Comparison of ENCODE assay signal across 25 cellular contexts in the genomic region with DNA sequence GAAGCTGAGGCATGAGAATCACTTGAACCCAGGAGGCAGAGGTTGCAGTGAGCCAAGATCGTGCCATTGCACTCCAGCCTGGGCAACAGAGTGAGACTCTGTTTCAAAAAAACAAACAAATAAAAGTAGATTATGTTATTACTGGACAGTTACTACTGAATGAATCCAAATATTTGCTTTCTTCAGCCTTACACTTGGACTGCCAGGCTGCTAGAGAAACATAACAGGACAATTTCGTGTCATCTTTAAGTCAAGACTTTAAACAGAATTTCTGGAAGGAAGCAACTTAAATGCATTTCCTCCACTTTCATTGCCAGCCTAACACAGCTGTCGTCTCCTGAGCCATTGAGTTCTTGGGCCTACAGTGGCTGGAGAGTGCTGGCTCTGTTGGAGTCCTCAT.
"Had no signal": no experiment of that assay in that cellular context is flagged by ENCODE, and none has a peak within 500 bp of the region (broad histone marks: within the 10 kb centered on the region; RNA-seq: fewer than 3 reads in every experiment).

No MANE protein-coding gene starts in this region.

- H3K27ac ChIP-seq: colonic mucosa, coronary artery, dorsolateral prefrontal cortex, epithelial cell of prostate, esophagus muscularis mucosa, esophagus squamous epithelium, foreskin keratinocyte, gastrocnemius medialis, gastroesophageal sphincter, heart left ventricle, heart right ventricle had no signal

- DNase-seq: colonic mucosa; cortex of kidney; dermis blood vessel endothelial cell; dorsolateral prefrontal cortex; effector CD4-positive, alpha-beta T cell; effector CD8-positive, alpha-beta T cell; effector memory CD4-positive, alpha-beta T cell; effector memory CD8-positive, alpha-beta T cell; endodermal cell; erythroblast; esophagus squamous epithelium; foreskin fibroblast; foreskin keratinocyte; foreskin melanocyte; gastrocnemius medialis; glutamatergic neuron; head of caudate nucleus; heart left ventricle; heart right ventricle had no signal

- H3K27me3 ChIP-seq: colonic mucosa, esophagus muscularis mucosa, foreskin keratinocyte, gastrocnemius medialis, gastroesophageal sphincter, heart left ventricle had no signal

- H3K4me3 ChIP-seq: colonic mucosa, coronary artery, dorsolateral prefrontal cortex, esophagus muscularis mucosa, esophagus squamous epithelium, gastrocnemius medialis, gastroesophageal sphincter, heart left ventricle, heart right ventricle had no signal

- H3K36me3 ChIP-seq: colonic mucosa, esophagus muscularis mucosa, esophagus squamous epithelium, gastrocnemius medialis, gastroesophageal sphincter, heart left ventricle, heart right ventricle had no signal

- ATAC-seq: effector memory CD8-positive, alpha-beta T cell; esophagus mucosa; foreskin keratinocyte; gastrocnemius medialis; gastroesophageal sphincter; heart left ventricle; heart right ventricle had no signal

- H3K27ac Mint-ChIP-seq: dendritic cell treated with granulocyte-macrophage colony-stimulating factor and Interleukin-4, amounts not matched to agents 40 ng/mL and 50 ng/mL, for 4 days; effector memory CD8-positive, alpha-beta T cell; endodermal cell had no signal

- H3K4me3 Mint-ChIP-seq: dendritic cell treated with granulocyte-macrophage colony-stimulating factor and Interleukin-4, amounts not matched to agents 40 ng/mL and 50 ng/mL, for 4 days; effector memory CD8-positive, alpha-beta T cell; endodermal cell had no signal

- H3K9me3 Mint-ChIP-seq: effector memory CD8-positive, alpha-beta T cell had no signal

- H3K4me1 ChIP-seq: colonic mucosa, esophagus muscularis mucosa, esophagus squamous epithelium, foreskin keratinocyte, gastrocnemius medialis, gastroesophageal sphincter, heart left ventricle, heart right ventricle had no signal

- H3K4me1 Mint-ChIP-seq: endodermal cell had no signal

- H3K9me3 ChIP-seq: colonic mucosa, esophagus muscularis mucosa, esophagus squamous epithelium, gastrocnemius medialis, gastroesophageal sphincter, heart left ventricle, heart right ventricle had no signal
